10 cellular contexts compared by ENCODE assay signal in genomic region chrX:147913570-147913969, GRCh38. TPM values are rescaled to one million over a fixed set of nuclear protein-coding genes. Genes with fewer than 3 reads are reported as not detected.
DNase-seq lines count a peak whose midpoint lies in the region; ATAC-seq and TF ChIP-seq lines count a peak whose summit lies in the region.
"Had no signal": no experiment of that assay in that cellular context is flagged by ENCODE, and none has a peak within 500 bp of the region (broad histone marks: within the 10 kb centered on the region; RNA-seq: fewer than 3 reads in every experiment).

No MANE protein-coding gene starts in this region.

- in situ Hi-C loops in mammary epithelial cell (cut with MboI; ENCODE audit: low sequenced_read_pairs in 2 of 2) = no loop called here

- H3K4me2 ChIP-seq in mammary epithelial cell (ENCODE audit: insufficient read depth, low read depth, low read length) = peak overlapping the region; percentile 79

- H3K4me1 ChIP-seq in mammary epithelial cell (ENCODE audit: insufficient read depth, low read length) (no peaks in the 10 kb centered on the region), tibial artery (peaks cover 0 to 34% (median 3%) of the 10 kb centered on the region in 4 donors), body of pancreas (no peaks in the 10 kb centered on the region)

- H3K79me2 ChIP-seq in mammary epithelial cell (ENCODE audit: insufficient read depth, low read length) = peaks cover 66% of the 10 kb centered on the region

- CTCF ChIA-PET in CD4-positive, alpha-beta T cell (lab: Charles Lee) = no interaction called here
- CTCF ChIA-PET in mammary epithelial cell (lab: Charles Lee; ENCODE audit: low non-redundant PET) = no interaction called here

- H4K20me1 ChIP-seq in mammary epithelial cell (ENCODE audit: insufficient read depth, low read length) = no peaks in the 10 kb centered on the region

- peaks cover 5% of the 10 kb centered on the region for H3K36me3 Mint-ChIP-seq in CD4-positive, alpha-beta T cell (ENCODE audit: low read depth)
- no peaks in the 10 kb centered on the region for H3K36me3 Mint-ChIP-seq in naive B cell

- no peaks in the 10 kb centered on the region for H3K27me3 Mint-ChIP-seq in CD4-positive, alpha-beta T cell
- no peaks in the 10 kb centered on the region for H3K27me3 Mint-ChIP-seq in naive B cell

- H3K27me3 ChIP-seq in CD4-positive, alpha-beta T cell (ENCODE audit: control insufficient read depth, insufficient read depth, low read length) = no peaks in the 10 kb centered on the region
- H3K27me3 ChIP-seq in mammary epithelial cell (ENCODE audit: insufficient read depth, low read length) = no peaks in the 10 kb centered on the region
- H3K27me3 ChIP-seq in tibial artery = no peaks in the 10 kb centered on the region
- no peaks in the 10 kb centered on the region for H3K27me3 ChIP-seq in body of pancreas

- 59% methylated on average over 6 of the region's 6 CpGs for WGBS in mammary epithelial cell (ENCODE audit: low coverage, missing lambda C conversion rate)
- WGBS in body of pancreas, 2 donors = 20 to 24% methylated on average over 6 of the region's 6 CpGs

- H3K4me3 Mint-ChIP-seq in CD4-positive, alpha-beta T cell = peak overlapping the region; percentile 99
- H3K4me3 Mint-ChIP-seq in naive B cell = peak overlapping the region in 5 of 8 donors; percentile 90 to 98 (median 92)

- no peak for TF ChIP-seq CTCF in CD4-positive, alpha-beta T cell (IDR thresholded peaks at IDR 0.05)
- no peak for TF ChIP-seq CTCF in mammary epithelial cell (conservative IDR thresholded peaks at IDR 0.05 in 1 of 2, IDR thresholded peaks at IDR 0.05 in 1 of 2; ENCODE audit: extremely low read depth in 1 of 2, insufficient read depth in 1 of 2, low read depth in 1 of 2, low read length in 2 of 2)
- TF ChIP-seq CTCF in tibial artery (IDR thresholded peaks at IDR 0.05) = no peak
- no peak for TF ChIP-seq CTCF in body of pancreas (IDR thresholded peaks at IDR 0.05)

- POLR2A ChIA-PET in CD4-positive, alpha-beta T cell (lab: Charles Lee) = no interaction called here

- peak overlapping the region; percentile 91 for H3K9ac ChIP-seq in mammary epithelial cell (ENCODE audit: insufficient read depth, low read length)

- H3K9me3 ChIP-seq in CD4-positive, alpha-beta T cell (ENCODE audit: control insufficient read depth, low read length) = no peaks in the 10 kb centered on the region
- H3K9me3 ChIP-seq in KOPT-K1 (ENCODE audit: insufficient read depth, low read length, poor library complexity, severe bottlenecking) (no peaks in the 10 kb centered on the region), mammary epithelial cell (replicated peaks; ENCODE audit: insufficient read depth, low read length) (no peaks in the 10 kb centered on the region), tibial artery (no peaks in the 10 kb centered on the region), body of pancreas (no peaks in the 10 kb centered on the region)

- intact Hi-C loops in CD4-positive, alpha-beta T cell (cut with DNase I, micrococcal nuclease) = loop anchor here in 1 of 2 experiments (10.0 kb wide), 1 partner anchor 1591 kb away; the partner anchor contains the start of gene IDS
- intact Hi-C loops in mammary epithelial cell (cut with micrococcal nuclease) = loop anchor here (5.0 to 10.0 kb wide), 2 partner anchors 134 to 951 kb away; no protein-coding TSS in a partner anchor
- intact Hi-C loops in tibial artery (cut with DNase I; ENCODE audit: low total_unique reads) = no loop called here
- intact Hi-C loops in body of pancreas (cut with DNase I) = no loop called here

- no peak for DNase-seq in CD4-positive, alpha-beta T cell
- no peak for DNase-seq in mammary epithelial cell
- no peak for DNase-seq in naive B cell
- DNase-seq in NCI-H510A treated with DMSO at 0.1 percent for 48 hours (lab: John Stamatoyannopoulos, UW) = no peak
- DNase-seq in tibial artery = no peak
- no peak for DNase-seq in body of pancreas
- DNase-seq: anterior cingulate cortex had no signal

- dilution Hi-C loops in mammary epithelial cell (cut with HindIII; ENCODE audit: low sequenced_read_pairs) = no loop called here

- H3K4me3 ChIP-seq in mammary epithelial cell (replicated peaks in 1 of 3; ENCODE audit: insufficient read depth in 1 of 3, low read depth in 2 of 3, low read length in 3 of 3) = peak overlapping the region; percentile 70 to 76 (median 74)
- peak overlapping the region in 1 of 2 donors; percentile 72 for H3K4me3 ChIP-seq in tibial artery
- no peak overlapping the region for H3K4me3 ChIP-seq in body of pancreas
- H3K4me3 ChIP-seq: lung had no signal

- H3K4me1 Mint-ChIP-seq in CD4-positive, alpha-beta T cell (ENCODE audit: low read depth) = peaks cover 72% of the 10 kb centered on the region
- peaks cover 21 to 42% (median 34%) of the 10 kb centered on the region in 3 donors for H3K4me1 Mint-ChIP-seq in naive B cell

- no peak for ATAC-seq in CD4-positive, alpha-beta T cell (ENCODE audit: poor library complexity)
- ATAC-seq in naive B cell (ENCODE audit: low read depth in 2 of 2) (no peak), GM18511 (IDR thresholded peaks at IDR 0.05; ENCODE audit: unreplicated experiment) (no peak), body of pancreas (no peak)

- TF ChIP-seq POLR2A in body of pancreas (IDR thresholded peaks at IDR 0.05) = no peak

- no peak overlapping the region for H3K27ac ChIP-seq in CD4-positive, alpha-beta T cell (ENCODE audit: low read depth, low read length)
- H3K27ac ChIP-seq in KOPT-K1 (ENCODE audit: low read depth, low read length, poor library complexity, severe bottlenecking) (peak overlapping the region; percentile 94), mammary epithelial cell (ENCODE audit: insufficient read depth, low read depth, low read length) (peak overlapping the region; percentile 88), tibial artery (no peak overlapping the region), body of pancreas (no peak overlapping the region)

- no peak overlapping the region for H2AFZ ChIP-seq in mammary epithelial cell (ENCODE audit: low read depth, low read length)

- no TSS peak for BruUV-seq in mammary epithelial cell (replicated peaks; lab: Mats Ljungman, UMichigan)

- H3K36me3 ChIP-seq in KOPT-K1 (ENCODE audit: insufficient read depth, low read length) (no peaks in the 10 kb centered on the region), mammary epithelial cell (ENCODE audit: insufficient read depth, low read length) (no peaks in the 10 kb centered on the region), tibial artery (no peaks in the 10 kb centered on the region), body of pancreas (replicated peaks in 1 of 2; ENCODE audit: insufficient read depth in 1 of 2, low read depth in 2 of 2) (no peaks in the 10 kb centered on the region)

- H3K27ac Mint-ChIP-seq in CD4-positive, alpha-beta T cell = peak overlapping the region; percentile 88
- no peak overlapping the region for H3K27ac Mint-ChIP-seq in naive B cell

- H3K9me3 Mint-ChIP-seq in CD4-positive, alpha-beta T cell = no peaks in the 10 kb centered on the region
- H3K9me3 Mint-ChIP-seq in naive B cell = peaks cover 0 to 4% (median 0%) of the 10 kb centered on the region in 7 donors

RNA-seq across cellular contexts. Expression of gene FMR1, which starts 1.9 kb away (rescaled TPM):
- 10 to 100 TPM; 87.9 to 95.3 TPM for total RNA-seq in CD4-positive, alpha-beta T cell
- total RNA-seq in mammary epithelial cell (10 to 100 TPM; 28.2 to 36.3 TPM), body of pancreas (10 to 100 TPM; 19.1 to 24.4 TPM)
- polyA plus RNA-seq in mammary epithelial cell (16.8 TPM), naive B cell (ENCODE audit: low read depth in 6 of 6) (10 to 100 TPM in 4 of 6 donors, 1 to 10 TPM in 2; 7.0 to 17.9 (median 12.5) TPM)
- 28.5 TPM for polyA minus RNA-seq in mammary epithelial cell

Comparison
In these comparisons a context has a peak if more than half of its experiments do, and no peak if none do; other contexts are left out.
1. H3K27ac ChIP-seq: peak in KOPT-K1 (single experiment) and mammary epithelial cell (single experiment); none in CD4-positive, alpha-beta T cell (single experiment), tibial artery (0 of 2) and body of pancreas (0 of 4).
2. H3K4me3 ChIP-seq: peak in mammary epithelial cell (3 of 3); none in body of pancreas (0 of 2).